32 cellular contexts compared by ENCODE assay signal in the genomic region with DNA sequence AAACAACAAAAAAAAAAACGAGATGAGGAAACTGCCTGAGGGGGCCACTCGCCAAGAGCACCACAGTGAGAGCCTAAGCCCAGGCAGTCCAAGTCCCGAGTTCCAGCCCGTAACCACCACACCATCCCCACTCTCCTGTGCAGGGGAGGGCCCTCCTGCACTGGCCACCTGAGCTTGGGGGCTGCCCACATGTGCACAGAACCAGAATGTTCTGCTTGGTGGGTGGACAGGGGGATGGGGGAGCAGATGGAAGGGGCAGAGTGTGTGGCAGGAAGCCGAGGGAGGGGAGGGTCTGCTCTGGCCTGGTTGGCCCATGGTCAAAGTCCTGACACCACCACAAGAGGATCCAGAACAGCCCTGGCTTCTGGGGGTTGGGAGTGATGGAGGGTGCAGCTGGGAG. TPM values are rescaled to one million over a fixed set of nuclear protein-coding genes. Genes with fewer than 3 reads are reported as not detected.
"Had no signal": no experiment of that assay in that cellular context is flagged by ENCODE, and none has a peak within 500 bp of the region (broad histone marks: within the 10 kb centered on the region; RNA-seq: fewer than 3 reads in every experiment).

No MANE protein-coding gene starts in this region.

- H3K27me3 ChIP-seq: colonic mucosa, esophagus squamous epithelium, heart right ventricle, left lung, neutrophil, ovary, sigmoid colon, stomach, thyroid gland had no signal

- H3K4me3 Mint-ChIP-seq: activated CD4-positive, alpha-beta memory T cell treated with anti-CD3 and anti-CD28 coated beads, Interleukin-2, amount 10 ng/mL, durations not matched to agents 7 days and 5 days; activated CD4-positive, alpha-beta T cell treated with anti-CD3 and anti-CD28 coated beads, Interleukin-2, amount 10 ng/mL, durations not matched to agents 7 days and 5 days; activated T-cell treated with anti-CD3 and anti-CD28 coated beads, Interleukin-2, amount 50 U/mL, for 24 hours; nephron; stimulated activated memory B cell treated with anti-CD40 and anti-IgM and Interleukin-4, amounts not matched to agents 10 μg/mL and 1 μg/mL and 100 μg/mL, for 72 hours; WTC11 had no signal

- H3K4me3 ChIP-seq: colonic mucosa, esophagus squamous epithelium, heart right ventricle, left lung, lower lobe of right lung, mucosa of descending colon, ovary, sigmoid colon, stomach, thyroid gland had no signal

- ATAC-seq: heart right ventricle; left lung; lower lobe of right lung; mucosa of descending colon; stimulated activated memory B cell treated with anti-CD40 and anti-IgM and Interleukin-4, amounts not matched to agents 10 μg/mL and 1 μg/mL and 100 μg/mL, for 72 hours; WTC11 had no signal

- H3K9me3 ChIP-seq: colonic mucosa, esophagus squamous epithelium, heart right ventricle, left lung, lower lobe of right lung, mucosa of descending colon, neutrophil, ovary, sigmoid colon, stomach, thyroid gland had no signal

- H3K27ac ChIP-seq: colonic mucosa, epithelial cell of prostate, esophagus squamous epithelium, heart right ventricle, left lung, lower lobe of right lung, neutrophil, ovary, thyroid gland had no signal

- DNase-seq: activated CD4-positive, alpha-beta memory T cell treated with anti-CD3 and anti-CD28 coated beads, Interleukin-2, amount 10 ng/mL, durations not matched to agents 7 days and 5 days; activated CD4-positive, alpha-beta T cell treated with anti-CD3 and anti-CD28 coated beads for 1 hour; activated CD4-positive, alpha-beta T cell treated with anti-CD3 and anti-CD28 coated beads, Interleukin-2, amount 10 ng/mL, durations not matched to agents 7 days and 5 days; activated CD8-positive, alpha-beta memory T cell treated with anti-CD3 and anti-CD28 coated beads, Interleukin-2, amount 50 U/mL, for 48 hours; activated gamma-delta T cell treated with Interleukin-2 at 50 U/mL for 16 hours; activated naive CD4-positive, alpha-beta T cell treated with anti-CD3 and anti-CD28 coated beads, Interleukin-2, amount 50 U/mL, for 16 hours; activated T-cell treated with anti-CD3 and anti-CD28 coated beads, Interleukin-2, amount 50 U/mL, for 24 hours; colonic mucosa; effector CD8-positive, alpha-beta T cell; esophagus squamous epithelium; foreskin melanocyte; heart right ventricle; left lung; mucosa of descending colon; ovary; retina; sigmoid colon; small intestine; stimulated activated CD4-positive, alpha-beta T cell treated with anti-CD3 and anti-CD28 coated beads, Interleukin-4, amount 100 ng/mL, for 24 hours; stomach; T-helper 2 cell; thyroid gland had no signal

- H3K27me3 Mint-ChIP-seq: activated CD4-positive, alpha-beta memory T cell treated with anti-CD3 and anti-CD28 coated beads, Interleukin-2, amount 10 ng/mL, durations not matched to agents 7 days and 5 days; activated CD4-positive, alpha-beta T cell treated with anti-CD3 and anti-CD28 coated beads, Interleukin-2, amount 10 ng/mL, durations not matched to agents 7 days and 5 days; activated T-cell treated with anti-CD3 and anti-CD28 coated beads, Interleukin-2, amount 50 U/mL, for 24 hours; stimulated activated memory B cell treated with anti-CD40 and anti-IgM and Interleukin-4, amounts not matched to agents 10 μg/mL and 1 μg/mL and 100 μg/mL, for 72 hours had no signal

- H3K36me3 Mint-ChIP-seq: stimulated activated memory B cell treated with anti-CD40 and anti-IgM and Interleukin-4, amounts not matched to agents 10 μg/mL and 1 μg/mL and 100 μg/mL, for 72 hours; WTC11 had no signal

- H3K9me3 Mint-ChIP-seq: activated CD4-positive, alpha-beta memory T cell treated with anti-CD3 and anti-CD28 coated beads, Interleukin-2, amount 10 ng/mL, durations not matched to agents 7 days and 5 days; activated CD4-positive, alpha-beta T cell treated with anti-CD3 and anti-CD28 coated beads, Interleukin-2, amount 10 ng/mL, durations not matched to agents 7 days and 5 days; activated T-cell treated with anti-CD3 and anti-CD28 coated beads, Interleukin-2, amount 50 U/mL, for 24 hours; nephron; stimulated activated memory B cell treated with anti-CD40 and anti-IgM and Interleukin-4, amounts not matched to agents 10 μg/mL and 1 μg/mL and 100 μg/mL, for 72 hours; WTC11 had no signal

- H3K27ac Mint-ChIP-seq: activated CD4-positive, alpha-beta memory T cell treated with anti-CD3 and anti-CD28 coated beads, Interleukin-2, amount 10 ng/mL, durations not matched to agents 7 days and 5 days; activated CD4-positive, alpha-beta T cell treated with anti-CD3 and anti-CD28 coated beads, Interleukin-2, amount 10 ng/mL, durations not matched to agents 7 days and 5 days; activated T-cell treated with anti-CD3 and anti-CD28 coated beads, Interleukin-2, amount 50 U/mL, for 24 hours; progenitor cell of endocrine pancreas; stimulated activated memory B cell treated with anti-CD40 and anti-IgM and Interleukin-4, amounts not matched to agents 10 μg/mL and 1 μg/mL and 100 μg/mL, for 72 hours; WTC11 had no signal

- H3K4me1 ChIP-seq: colonic mucosa, esophagus squamous epithelium, lower lobe of right lung had no signal

- H3K4me1 Mint-ChIP-seq: stimulated activated memory B cell treated with anti-CD40 and anti-IgM and Interleukin-4, amounts not matched to agents 10 μg/mL and 1 μg/mL and 100 μg/mL, for 72 hours; WTC11 had no signal

- FAIRE-seq: endometrium, small intestine had no signal

- H3K36me3 ChIP-seq: colonic mucosa, esophagus squamous epithelium, heart right ventricle, left lung, lower lobe of right lung, neutrophil, ovary, sigmoid colon, stomach, thyroid gland had no signal

RNA-seq across cellular contexts. Expression of gene COL8A2, which starts 18.8 kb away (rescaled TPM):
- total RNA-seq: activated CD4-positive, alpha-beta memory T cell treated with anti-CD3 and anti-CD28 coated beads, Interleukin-2, amount 10 ng/mL, durations not matched to agents 7 days and 5 days; activated CD4-positive, alpha-beta T cell treated with anti-CD3 and anti-CD28 coated beads, Interleukin-2, amount 10 ng/mL, durations not matched to agents 7 days and 5 days had no signal

RNA-seq across cellular contexts. Expression of gene TEKT2, which starts 22.4 kb away (rescaled TPM):
- total RNA-seq: activated CD4-positive, alpha-beta memory T cell treated with anti-CD3 and anti-CD28 coated beads, Interleukin-2, amount 10 ng/mL, durations not matched to agents 7 days and 5 days; activated CD4-positive, alpha-beta T cell treated with anti-CD3 and anti-CD28 coated beads, Interleukin-2, amount 10 ng/mL, durations not matched to agents 7 days and 5 days; esophagus squamous epithelium; heart right ventricle; myocyte; stomach; ureter had no signal
